In genomic region chr21:19340303-19340702, GRCh38 we compare ENCODE assay signal across 1 cellular context.
TF ChIP-seq lines count a peak whose summit lies in the region.

No MANE protein-coding gene starts in this region.

TF ChIP-seq in GM23338, 12 proteins besides CTCF, POLR2A, EP300 and RAD21 (continued from another document):
- TF ChIP-seq, protein P1, sequence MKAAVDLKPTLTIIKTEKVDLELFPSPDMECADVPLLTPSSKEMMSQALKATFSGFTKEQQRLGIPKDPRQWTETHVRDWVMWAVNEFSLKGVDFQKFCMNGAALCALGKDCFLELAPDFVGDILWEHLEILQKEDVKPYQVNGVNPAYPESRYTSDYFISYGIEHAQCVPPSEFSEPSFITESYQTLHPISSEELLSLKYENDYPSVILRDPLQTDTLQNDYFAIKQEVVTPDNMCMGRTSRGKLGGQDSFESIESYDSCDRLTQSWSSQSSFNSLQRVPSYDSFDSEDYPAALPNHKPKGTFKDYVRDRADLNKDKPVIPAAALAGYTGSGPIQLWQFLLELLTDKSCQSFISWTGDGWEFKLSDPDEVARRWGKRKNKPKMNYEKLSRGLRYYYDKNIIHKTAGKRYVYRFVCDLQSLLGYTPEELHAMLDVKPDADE (IDR thresholded peaks at IDR 0.05): no peak
- no peak for TF ChIP-seq POLR2AphosphoS5 (IDR thresholded peaks at IDR 0.05; ENCODE audit: low read depth)
- no peak for TF ChIP-seq ZNF114 (CRISPR knock-in tag; IDR thresholded peaks at IDR 0.05)
- TF ChIP-seq, protein P2, sequence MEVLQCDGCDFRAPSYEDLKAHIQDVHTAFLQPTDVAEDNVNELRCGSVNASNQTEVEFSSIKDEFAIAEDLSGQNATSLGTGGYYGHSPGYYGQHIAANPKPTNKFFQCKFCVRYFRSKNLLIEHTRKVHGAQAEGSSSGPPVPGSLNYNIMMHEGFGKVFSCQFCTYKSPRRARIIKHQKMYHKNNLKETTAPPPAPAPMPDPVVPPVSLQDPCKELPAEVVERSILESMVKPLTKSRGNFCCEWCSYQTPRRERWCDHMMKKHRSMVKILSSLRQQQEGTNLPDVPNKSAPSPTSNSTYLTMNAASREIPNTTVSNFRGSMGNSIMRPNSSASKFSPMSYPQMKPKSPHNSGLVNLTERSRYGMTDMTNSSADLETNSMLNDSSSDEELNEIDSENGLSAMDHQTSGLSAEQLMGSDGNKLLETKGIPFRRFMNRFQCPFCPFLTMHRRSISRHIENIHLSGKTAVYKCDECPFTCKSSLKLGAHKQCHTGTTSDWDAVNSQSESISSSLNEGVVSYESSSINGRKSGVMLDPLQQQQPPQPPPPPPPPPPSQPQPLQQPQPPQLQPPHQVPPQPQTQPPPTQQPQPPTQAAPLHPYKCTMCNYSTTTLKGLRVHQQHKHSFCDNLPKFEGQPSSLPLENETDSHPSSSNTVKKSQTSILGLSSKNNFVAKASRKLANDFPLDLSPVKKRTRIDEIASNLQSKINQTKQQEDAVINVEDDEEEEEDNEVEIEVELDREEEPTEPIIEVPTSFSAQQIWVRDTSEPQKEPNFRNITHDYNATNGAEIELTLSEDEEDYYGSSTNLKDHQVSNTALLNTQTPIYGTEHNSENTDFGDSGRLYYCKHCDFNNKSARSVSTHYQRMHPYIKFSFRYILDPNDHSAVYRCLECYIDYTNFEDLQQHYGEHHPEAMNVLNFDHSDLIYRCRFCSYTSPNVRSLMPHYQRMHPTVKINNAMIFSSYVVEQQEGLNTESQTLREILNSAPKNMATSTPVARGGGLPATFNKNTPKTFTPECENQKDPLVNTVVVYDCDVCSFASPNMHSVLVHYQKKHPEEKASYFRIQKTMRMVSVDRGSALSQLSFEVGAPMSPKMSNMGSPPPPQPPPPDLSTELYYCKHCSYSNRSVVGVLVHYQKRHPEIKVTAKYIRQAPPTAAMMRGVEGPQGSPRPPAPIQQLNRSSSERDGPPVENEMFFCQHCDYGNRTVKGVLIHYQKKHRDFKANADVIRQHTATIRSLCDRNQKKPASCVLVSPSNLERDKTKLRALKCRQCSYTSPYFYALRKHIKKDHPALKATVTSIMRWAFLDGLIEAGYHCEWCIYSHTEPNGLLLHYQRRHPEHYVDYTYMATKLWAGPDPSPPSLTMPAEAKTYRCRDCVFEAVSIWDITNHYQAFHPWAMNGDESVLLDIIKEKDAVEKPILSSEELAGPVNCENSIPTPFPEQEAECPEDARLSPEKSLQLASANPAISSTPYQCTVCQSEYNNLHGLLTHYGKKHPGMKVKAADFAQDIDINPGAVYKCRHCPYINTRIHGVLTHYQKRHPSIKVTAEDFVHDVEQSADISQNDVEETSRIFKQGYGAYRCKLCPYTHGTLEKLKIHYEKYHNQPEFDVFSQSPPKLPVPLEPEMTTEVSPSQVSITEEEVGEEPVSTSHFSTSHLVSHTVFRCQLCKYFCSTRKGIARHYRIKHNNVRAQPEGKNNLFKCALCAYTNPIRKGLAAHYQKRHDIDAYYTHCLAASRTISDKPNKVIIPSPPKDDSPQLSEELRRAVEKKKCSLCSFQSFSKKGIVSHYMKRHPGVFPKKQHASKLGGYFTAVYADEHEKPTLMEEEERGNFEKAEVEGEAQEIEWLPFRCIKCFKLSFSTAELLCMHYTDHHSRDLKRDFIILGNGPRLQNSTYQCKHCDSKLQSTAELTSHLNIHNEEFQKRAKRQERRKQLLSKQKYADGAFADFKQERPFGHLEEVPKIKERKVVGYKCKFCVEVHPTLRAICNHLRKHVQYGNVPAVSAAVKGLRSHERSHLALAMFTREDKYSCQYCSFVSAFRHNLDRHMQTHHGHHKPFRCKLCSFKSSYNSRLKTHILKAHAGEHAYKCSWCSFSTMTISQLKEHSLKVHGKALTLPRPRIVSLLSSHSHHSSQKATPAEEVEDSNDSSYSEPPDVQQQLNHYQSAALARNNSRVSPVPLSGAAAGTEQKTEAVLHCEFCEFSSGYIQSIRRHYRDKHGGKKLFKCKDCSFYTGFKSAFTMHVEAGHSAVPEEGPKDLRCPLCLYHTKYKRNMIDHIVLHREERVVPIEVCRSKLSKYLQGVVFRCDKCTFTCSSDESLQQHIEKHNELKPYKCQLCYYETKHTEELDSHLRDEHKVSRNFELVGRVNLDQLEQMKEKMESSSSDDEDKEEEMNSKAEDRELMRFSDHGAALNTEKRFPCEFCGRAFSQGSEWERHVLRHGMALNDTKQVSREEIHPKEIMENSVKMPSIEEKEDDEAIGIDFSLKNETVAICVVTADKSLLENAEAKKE (CRISPR knock-in tag; IDR thresholded peaks at IDR 0.05): no peak
- TF ChIP-seq EZH2 (IDR thresholded peaks at IDR 0.05; ENCODE audit: low read depth, unreplicated experiment): no peak
TF ChIP-seq in GM23338: peak in this region for 0.
